ENCODE assay signal across 1 cellular context in genomic region chr11:109818303-109818702, GRCh38.
TF ChIP-seq lines count a peak whose summit lies in the region.

No MANE protein-coding gene starts in this region.

TF ChIP-seq in SK-N-SH treated with all-trans-retinoic acid at 6 μM for 48 hours, 23 proteins besides CTCF, POLR2A, EP300 and RAD21 (continued from another document):
- no peak for TF ChIP-seq PATZ1 (CRISPR knock-in tag; IDR thresholded peaks at IDR 0.05; ENCODE audit: borderline replicate concordance)
- TF ChIP-seq PPARA (CRISPR knock-in tag; IDR thresholded peaks at IDR 0.05; ENCODE audit: borderline replicate concordance), result no peak
